ENCODE assay signal across 8 cellular contexts in genomic region chr17:43024407-43025289, GRCh38.
DNase-seq lines count a peak whose midpoint lies in the region; ATAC-seq lines count a peak whose summit lies in the region.

RND2 (plus strand) TSS chr17:43025231; CDS start chr17:43025348, 117 bp downstream.

- ATAC-seq in HG03342 (IDR thresholded peaks at IDR 0.05; ENCODE audit: unreplicated experiment) = peak; percentile 40
- no peak for ATAC-seq in HG03571 (IDR thresholded peaks at IDR 0.05; ENCODE audit: unreplicated experiment)

- DNase-seq in D341Med (ENCODE audit: low spot score) (peak; percentile 91), NCI-H526 (lab: John Stamatoyannopoulos, UW) (peak; percentile 94 to 96), dedifferentiated amniotic fluid mesenchymal stem cell (ENCODE audit: extremely low spot score) (peak; percentile 96)
- DNase-seq in activated CD4-positive, alpha-beta T cell treated with anti-CD3 and anti-CD28 coated beads, Interleukin-2, amount 50 U/mL, for 1 hour = peak; percentile 76
- DNase-seq in stimulated activated CD4-positive, alpha-beta T cell treated with anti-CD3 and anti-CD28 coated beads, Interleukin-15, amount 100 ng/mL, for 48 hours (ENCODE audit: low read depth in 2 of 2) = peak; percentile 70 to 78

- H3K27ac ChIP-seq in layer of hippocampus (ENCODE audit: low read depth, low read length) = peak within 1 kb of the TSS; percentile 35

- no peaks in the 10 kb centered on the region for H3K27me3 ChIP-seq in layer of hippocampus (ENCODE audit: control insufficient read depth, insufficient read depth, low read length)
